Comparison of ENCODE assay signal across 1 cellular context in genomic region chr4:74330295-74330750, GRCh38.
TF ChIP-seq lines count a peak whose summit lies in the region.

No MANE protein-coding gene starts in this region.

TF ChIP-seq in K562, 482 proteins besides CTCF, POLR2A, EP300 and RAD21 (continued from another document and continues in another):
- TF ChIP-seq ZNF592 (IDR thresholded peaks at IDR 0.05) (peak; percentile 57; the same call in 1 of the 2 replicates), ZNF79 (CRISPR knock-in tag; IDR thresholded peaks at IDR 0.05; ENCODE audit: low read depth) (no peak), MAZ (CRISPR knock-in tag; conservative IDR thresholded peaks at IDR 0.05 in 1 of 2, IDR thresholded peaks at IDR 0.05 in 1 of 2) (no peak), FOXJ3 (CRISPR knock-in tag; IDR thresholded peaks at IDR 0.05) (no peak), EGR1 (conservative IDR thresholded peaks at IDR 0.05) (no peak), TCFL5 (CRISPR knock-in tag; conservative IDR thresholded peaks at IDR 0.05) (no peak), TSC22D4 (tag; IDR thresholded peaks at IDR 0.05) (no peak), SMAD4 (CRISPR knock-in tag; conservative IDR thresholded peaks at IDR 0.05) (peak; percentile 42; the same call in 1 of the 2 replicates), TCF15 (CRISPR knock-in tag; IDR thresholded peaks at IDR 0.05) (no peak), GABPB2 (CRISPR knock-in tag; conservative IDR thresholded peaks at IDR 0.05) (no peak), HDGF (IDR thresholded peaks at IDR 0.05) (no peak), XRCC3 (IDR thresholded peaks at IDR 0.05) (no peak), SMAD1 (IDR thresholded peaks at IDR 0.05; ENCODE audit: low read depth, low read length, partially characterized antibody) (no peak), MCM7 (IDR thresholded peaks at IDR 0.05) (no peak), NEUROD1 (IDR thresholded peaks at IDR 0.05; ENCODE audit: borderline replicate concordance, low read depth, low read length, partially characterized antibody) (no peak), ZC3H11A (IDR thresholded peaks at IDR 0.05; ENCODE audit: low read depth, low read length) (no peak), SAP30 (IDR thresholded peaks at IDR 0.05; ENCODE audit: borderline replicate concordance, insufficient read depth, low read depth, low read length, poor library complexity, severe bottlenecking) (no peak), NFIX (CRISPR knock-in tag; IDR thresholded peaks at IDR 0.05; ENCODE audit: low read depth) (no peak), SREBF2 (CRISPR knock-in tag; IDR thresholded peaks at IDR 0.05) (no peak), HNRNPH1 (optimal IDR thresholded peaks at IDR 0.05; ENCODE audit: low read depth, low read length) (no peak), CBFA2T3 (IDR thresholded peaks at IDR 0.05) (peak; percentile 75), ZNF316 (IDR thresholded peaks at IDR 0.05) (no peak), NR0B1 (IDR thresholded peaks at IDR 0.05; ENCODE audit: partially characterized antibody) (no peak), ZNF212 (CRISPR knock-in tag; IDR thresholded peaks at IDR 0.05) (no peak), SMAD3 (CRISPR knock-in tag; conservative IDR thresholded peaks at IDR 0.05) (no peak), TAL1 (IDR thresholded peaks at IDR 0.05) (peak; percentile 51), ZC3H8 (IDR thresholded peaks at IDR 0.05) (no peak), ZNF407 (IDR thresholded peaks at IDR 0.05; ENCODE audit: low read depth) (no peak), SP1 (CRISPR knock-in tag; IDR thresholded peaks at IDR 0.05) (no peak), SOX6 (IDR thresholded peaks at IDR 0.05) (no peak; the same call in 1 of the 2 replicates), HNRNPK (IDR thresholded peaks at IDR 0.05; ENCODE audit: low read depth, low read length, poor library complexity, severe bottlenecking) (no peak), HMG20A (CRISPR knock-in tag; conservative IDR thresholded peaks at IDR 0.05) (no peak), CBFA2T2 (conservative IDR thresholded peaks at IDR 0.05) (no peak; the same call in 1 of the 2 replicates), FOXA1 (IDR thresholded peaks at IDR 0.05; ENCODE audit: borderline replicate concordance) (no peak), RBM39 (optimal IDR thresholded peaks at IDR 0.05; ENCODE audit: low read depth, low read length) (no peak), ZNF197 (CRISPR knock-in tag; IDR thresholded peaks at IDR 0.05; ENCODE audit: low read depth) (no peak), HNRNPL (IDR thresholded peaks at IDR 0.05; ENCODE audit: low read depth, low read length) (no peak), ZNF408 (CRISPR knock-in tag; IDR thresholded peaks at IDR 0.05; ENCODE audit: low read depth) (no peak), E2F5 (CRISPR knock-in tag; IDR thresholded peaks at IDR 0.05) (no peak), JUND (IDR thresholded peaks at IDR 0.05; ENCODE audit: borderline replicate concordance, low read depth, low read length) (peak; percentile 9; the same call in 1 of the 2 replicates), JUND (tag; IDR thresholded peaks at IDR 0.05; ENCODE audit: borderline replicate concordance, low read depth, low read length) (no peak), ZBTB9 (CRISPR knock-in tag; IDR thresholded peaks at IDR 0.05) (no peak), SFPQ (IDR thresholded peaks at IDR 0.05; ENCODE audit: low read depth, low read length) (no peak), POLR2B (IDR thresholded peaks at IDR 0.05; ENCODE audit: low read depth, partially characterized antibody) (no peak), CHCHD3 (CRISPR knock-in tag; IDR thresholded peaks at IDR 0.05) (no peak), EZH2 (IDR thresholded peaks at IDR 0.05; ENCODE audit: borderline replicate concordance, low read depth, low read length) (no peak), CHD2 (IDR thresholded peaks at IDR 0.05; ENCODE audit: low read depth, low read length) (no peak), FOXK2 (conservative IDR thresholded peaks at IDR 0.05 in 1 of 2, IDR thresholded peaks at IDR 0.05 in 1 of 2; ENCODE audit: low read depth in 2 of 2) (0 out of 4 replicates have a peak, but pooled peaks of 1 of the 2 experiments have one; percentile 16), ZNF785 (CRISPR knock-in tag; IDR thresholded peaks at IDR 0.05) (no peak), CREB5 (CRISPR knock-in tag; IDR thresholded peaks at IDR 0.05) (no peak), MAFF (IDR thresholded peaks at IDR 0.05; ENCODE audit: low read length) (no peak)
